ENCODE assay signal across 9 cellular contexts in the genomic region with DNA sequence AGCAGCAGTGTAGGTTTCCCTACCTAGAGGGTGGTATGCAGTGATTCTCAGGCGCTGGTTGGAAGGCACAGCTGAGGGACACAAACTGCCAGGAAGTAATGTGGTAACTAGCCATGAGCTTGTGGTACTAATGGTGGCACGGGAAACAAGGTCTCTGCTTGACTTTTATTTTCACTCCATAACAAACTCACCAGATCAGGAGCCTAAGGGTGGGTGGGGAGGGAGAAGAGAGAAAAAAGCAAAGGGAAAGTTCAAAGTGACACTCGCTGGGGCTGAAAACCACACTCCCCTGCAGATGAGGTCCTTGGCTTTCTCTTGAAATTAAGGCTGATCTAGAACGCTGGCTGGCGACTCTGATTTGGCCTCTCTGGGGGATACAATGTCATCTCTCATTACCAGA. TPM values are rescaled to one million over a fixed set of nuclear protein-coding genes. Genes with fewer than 3 reads are reported as not detected.
DNase-seq lines count a peak whose midpoint lies in the region; ATAC-seq, FAIRE-seq and TF ChIP-seq lines count a peak whose summit lies in the region.
"Had no signal": no experiment of that assay in that cellular context is flagged by ENCODE, and none has a peak within 500 bp of the region (broad histone marks: within the 10 kb centered on the region; RNA-seq: fewer than 3 reads in every experiment).

No MANE protein-coding gene starts in this region.

- no peak for TF ChIP-seq CTCF in breast epithelium (IDR thresholded peaks at IDR 0.05)

- no peaks in the 10 kb centered on the region for H3K27me3 ChIP-seq in naive thymus-derived CD4-positive, alpha-beta T cell (ENCODE audit: control insufficient read depth in 2 of 2, insufficient read depth in 2 of 2, low read length in 2 of 2)
- H3K27me3 ChIP-seq in breast epithelium: no peaks in the 10 kb centered on the region

- peak overlapping the region in 4 of 9 donors; percentile 64 to 67 (median 66) for H3K27ac Mint-ChIP-seq in naive thymus-derived CD4-positive, alpha-beta T cell

- DNase-seq in GM12892 (ENCODE audit: insufficient read length) (no peak), MV-4-11 (lab: John Stamatoyannopoulos, UW) (peak; percentile 49), NCI-H1436 (lab: John Stamatoyannopoulos, UW) (no peak), breast epithelium (ENCODE audit: low spot score in 2 of 2) (no peak), 8988T (no peak), NCI-H526 treated with DMSO at 0.1 percent for 48 hours (lab: John Stamatoyannopoulos, UW) (no peak)
- DNase-seq in naive thymus-derived CD4-positive, alpha-beta T cell: no peak

- peaks cover 0 to 2% (median 0%) of the 10 kb centered on the region in 11 donors for H3K9me3 Mint-ChIP-seq in naive thymus-derived CD4-positive, alpha-beta T cell

- no peak overlapping the region for H3K27ac ChIP-seq in naive thymus-derived CD4-positive, alpha-beta T cell (ENCODE audit: low read depth, low read length)
- peak overlapping the region in 1 of 2 donors; percentile 36 for H3K27ac ChIP-seq in breast epithelium

- H3K9me3 ChIP-seq in naive thymus-derived CD4-positive, alpha-beta T cell (ENCODE audit: control insufficient read depth in 2 of 3, low read length in 3 of 3): no peaks in the 10 kb centered on the region
- no peaks in the 10 kb centered on the region for H3K9me3 ChIP-seq in breast epithelium

- peak; percentile 80 for FAIRE-seq in GM12892 (lab: Jason Lieb, UNC)

- H3K4me1 ChIP-seq in naive thymus-derived CD4-positive, alpha-beta T cell (ENCODE audit: control insufficient read depth in 2 of 2, insufficient read depth in 2 of 2, low read length in 2 of 2): peaks cover 0 to 15% of the 10 kb centered on the region in 2 donors
- H3K4me1 ChIP-seq in breast epithelium: no peaks in the 10 kb centered on the region

- peaks cover 22 to 69% (median 38%) of the 10 kb centered on the region in 5 donors for H3K36me3 Mint-ChIP-seq in naive thymus-derived CD4-positive, alpha-beta T cell

- no peak for TF ChIP-seq POLR2A in GM12892 (IDR thresholded peaks at IDR 0.05; ENCODE audit: low read depth, low read length)
- TF ChIP-seq POLR2A in breast epithelium (IDR thresholded peaks at IDR 0.05): no peak

- H3K36me3 ChIP-seq in naive thymus-derived CD4-positive, alpha-beta T cell (ENCODE audit: control insufficient read depth in 2 of 3, insufficient read depth in 3 of 3, low read length in 3 of 3): peaks cover 0 to 46% (median 7%) of the 10 kb centered on the region in 3 experiments
- H3K36me3 ChIP-seq in breast epithelium: no peaks in the 10 kb centered on the region

- CTCF ChIA-PET in naive thymus-derived CD4-positive, alpha-beta T cell (lab: Charles Lee): interaction anchor here (1.0 kb wide), 1 partner anchor 11 kb away, joined by 4 read pairs; no protein-coding TSS in a partner anchor

- H3K4me3 Mint-ChIP-seq in naive thymus-derived CD4-positive, alpha-beta T cell: peak overlapping the region in 5 of 10 donors; percentile 4 to 50 (median 31)

- peaks cover 21 to 49% (median 36%) of the 10 kb centered on the region in 7 donors for H3K4me1 Mint-ChIP-seq in naive thymus-derived CD4-positive, alpha-beta T cell

- POLR2A ChIA-PET in naive thymus-derived CD4-positive, alpha-beta T cell (lab: Charles Lee): no interaction called here

- H3K4me3 ChIP-seq in naive thymus-derived CD4-positive, alpha-beta T cell (ENCODE audit: low read length): no peak overlapping the region
- no peak overlapping the region for H3K4me3 ChIP-seq in breast epithelium
- H3K4me3 ChIP-seq: coronary artery had no signal

- ATAC-seq in GM21529 (IDR thresholded peaks at IDR 0.05; ENCODE audit: unreplicated experiment): peak; percentile 69
- ATAC-seq in naive thymus-derived CD4-positive, alpha-beta T cell: peak; percentile 36

- no peaks in the 10 kb centered on the region for H3K27me3 Mint-ChIP-seq in naive thymus-derived CD4-positive, alpha-beta T cell

- intact Hi-C loops in naive thymus-derived CD4-positive, alpha-beta T cell (cut with micrococcal nuclease): no loop called here
- intact Hi-C loops in breast epithelium (cut with DNase I; ENCODE audit: low total_unique reads): loop anchor here (5.0 kb wide), 1 partner anchor 196 kb away; no protein-coding TSS in a partner anchor

RNA-seq across cellular contexts. Expression of a gene that starts 22.0 kb away (rescaled TPM):
- polyA plus RNA-seq in GM12892 (2012; ENCODE audit: missing spikeins): 4.2 TPM
- 10 to 100 TPM; 14.7 to 22.2 (median 20.6) TPM for total RNA-seq in naive thymus-derived CD4-positive, alpha-beta T cell
- polyA plus RNA-seq in naive thymus-derived CD4-positive, alpha-beta T cell: 1 to 10 TPM; 7.9 to 9.6 TPM
- total RNA-seq in breast epithelium: 10 to 100 TPM; 11.5 to 19.9 (median 16.8) TPM
